In genomic region chr2:112811276-112811831, GRCh38 we compare ENCODE assay signal across 1 cellular context.
A peak's percentile ranks its signal among the peaks of the same experiment; 100 is the strongest.
TF ChIP-seq lines count a peak whose summit lies in the region.

No MANE protein-coding gene starts in this region.

TF ChIP-seq in HepG2, 621 proteins besides CTCF, POLR2A, EP300 and RAD21 (continues in another document):
- TF ChIP-seq ZNF605 (CRISPR knock-in tag; IDR thresholded peaks at IDR 0.05) (0 out of 2 replicates have a peak, but pooled peaks have one; percentile 48), MTF1 (CRISPR knock-in tag; IDR thresholded peaks at IDR 0.05) (no peak), ZFYVE20 (CRISPR knock-in tag; IDR thresholded peaks at IDR 0.05; ENCODE audit: borderline replicate concordance, low read depth) (no peak), ZNF263 (CRISPR knock-in tag; IDR thresholded peaks at IDR 0.05) (peak; percentile 85), HMGXB4 (CRISPR knock-in tag; IDR thresholded peaks at IDR 0.05; ENCODE audit: borderline replicate concordance in 1 of 2, low read depth in 1 of 2) (no peak), SNRNP70 (IDR thresholded peaks at IDR 0.05; ENCODE audit: low read depth, low read length) (no peak), POLR2AphosphoS5 (IDR thresholded peaks at IDR 0.05; ENCODE audit: low read depth, low read length) (no peak), ZNF430 (CRISPR knock-in tag; IDR thresholded peaks at IDR 0.05) (peak; percentile 30; the same call in 1 of the 2 replicates), CREB1 (IDR thresholded peaks at IDR 0.05) (no peak), CREB1 (CRISPR knock-in tag; IDR thresholded peaks at IDR 0.05) (0 out of 2 replicates have a peak, but pooled peaks have one; percentile 15), TARDBP (CRISPR knock-in tag; IDR thresholded peaks at IDR 0.05) (no peak), ZHX2 (IDR thresholded peaks at IDR 0.05; ENCODE audit: low read depth) (no peak), ZHX2 (CRISPR knock-in tag; IDR thresholded peaks at IDR 0.05; ENCODE audit: borderline replicate concordance) (no peak), FIP1L1 (IDR thresholded peaks at IDR 0.05; ENCODE audit: borderline replicate concordance, insufficient read depth, low read depth, low read length) (no peak), TRIM24 (CRISPR knock-in tag; IDR thresholded peaks at IDR 0.05) (0 out of 2 replicates have a peak, but pooled peaks have one; percentile 11), MXD1 (CRISPR knock-in tag; IDR thresholded peaks at IDR 0.05) (no peak), KMT2B (CRISPR knock-in tag; IDR thresholded peaks at IDR 0.05) (no peak), ZIK1 (CRISPR knock-in tag; IDR thresholded peaks at IDR 0.05; ENCODE audit: borderline replicate concordance, low read depth) (no peak), BRCA1 (CRISPR knock-in tag; IDR thresholded peaks at IDR 0.05) (no peak), EEA1 (CRISPR knock-in tag; IDR thresholded peaks at IDR 0.05; ENCODE audit: borderline replicate concordance) (no peak), RBM22 (optimal IDR thresholded peaks at IDR 0.05; ENCODE audit: low read length) (no peak), FOXA1 (IDR thresholded peaks at IDR 0.05) (no peak), FOXA1 (CRISPR knock-in tag; IDR thresholded peaks at IDR 0.05) (no peak), ZNF746 (CRISPR knock-in tag; IDR thresholded peaks at IDR 0.05) (0 out of 2 replicates have a peak, but pooled peaks have one; percentile 43), E2F2 (CRISPR knock-in tag; IDR thresholded peaks at IDR 0.05; ENCODE audit: borderline replicate concordance) (no peak), ZNF142 (CRISPR knock-in tag; IDR thresholded peaks at IDR 0.05) (no peak), SIX1 (CRISPR knock-in tag; IDR thresholded peaks at IDR 0.05; ENCODE audit: borderline replicate concordance) (no peak), CSRNP2 (CRISPR knock-in tag; conservative IDR thresholded peaks at IDR 0.05; ENCODE audit: low read depth) (no peak), ZNF326 (CRISPR knock-in tag; IDR thresholded peaks at IDR 0.05; ENCODE audit: borderline replicate concordance) (no peak), ZNF331 (CRISPR knock-in tag; IDR thresholded peaks at IDR 0.05) (no peak), HNF4G (IDR thresholded peaks at IDR 0.05; ENCODE audit: borderline replicate concordance, low read depth, low read length) (no peak), HNF4G (CRISPR knock-in tag; IDR thresholded peaks at IDR 0.05; ENCODE audit: borderline replicate concordance, low read depth) (no peak), RFX3 (CRISPR knock-in tag; IDR thresholded peaks at IDR 0.05) (no peak), ZNF687 (CRISPR knock-in tag; IDR thresholded peaks at IDR 0.05) (peak; percentile 38; the same call in 1 of the 2 replicates), U2AF2 (IDR thresholded peaks at IDR 0.05; ENCODE audit: low read depth, low read length) (no peak), ERF (CRISPR knock-in tag; IDR thresholded peaks at IDR 0.05) (no peak), THYN1 (CRISPR knock-in tag; IDR thresholded peaks at IDR 0.05; ENCODE audit: borderline replicate concordance, low read depth) (no peak)
